ENCODE assay signal across 7 cellular contexts in the genomic region with DNA sequence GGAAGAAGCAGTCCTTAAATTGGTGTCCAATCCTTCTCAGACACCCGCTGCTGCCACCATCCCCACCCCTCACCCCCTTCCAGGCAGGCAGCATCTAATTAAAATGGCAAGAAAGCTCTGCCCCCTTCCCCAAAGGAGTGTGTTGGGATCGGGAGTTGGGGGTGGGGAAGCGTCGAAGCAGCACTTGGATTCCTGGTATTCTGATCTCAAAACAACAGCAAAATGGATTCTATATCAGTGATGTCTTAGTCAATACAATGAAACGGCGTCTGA. TPM values are rescaled to one million over a fixed set of nuclear protein-coding genes. Genes with fewer than 3 reads are reported as not detected.
DNase-seq lines count a peak whose midpoint lies in the region; ATAC-seq, FAIRE-seq and TF ChIP-seq lines count a peak whose summit lies in the region.

No MANE protein-coding gene starts in this region.

- H3K27ac ChIP-seq in iPS DF 6.9 (ENCODE audit: low read length) (no peak overlapping the region), small intestine (ENCODE audit: low read depth in 1 of 2, low read length in 1 of 2) (peak overlapping the region; percentile 38 to 84)

- H3K4me3 Mint-ChIP-seq in activated CD8-positive, alpha-beta T cell treated with anti-CD3 and anti-CD28 coated beads for 36 hours, result peak overlapping the region; percentile 95

- H3K4me3 ChIP-seq in H7 (ENCODE audit: insufficient read depth, low read depth, low read length) (peak overlapping the region; percentile 76), iPS DF 6.9 (ENCODE audit: low read length) (peak overlapping the region; percentile 81; the same call in 1 of the 2 replicates), small intestine (ENCODE audit: low read depth in 1 of 2, low read length in 2 of 2) (peak overlapping the region; percentile 87 to 89)

- CTCF ChIA-PET in activated CD8-positive, alpha-beta T cell treated with anti-CD3 and anti-CD28 coated beads for 36 hours (lab: Charles Lee), result interaction anchor here (0.8 to 3.1 kb wide), 5 partner anchors 11 to 314 kb away, joined by 3 to 22 read pairs (median 3); no protein-coding TSS in a partner anchor

- no peaks in the 10 kb centered on the region for H3K27me3 Mint-ChIP-seq in activated CD8-positive, alpha-beta T cell treated with anti-CD3 and anti-CD28 coated beads for 36 hours

- peak overlapping the region; percentile 79 for H3K27ac Mint-ChIP-seq in activated CD8-positive, alpha-beta T cell treated with anti-CD3 and anti-CD28 coated beads for 36 hours

- intact Hi-C loops in activated CD8-positive, alpha-beta T cell treated with anti-CD3 and anti-CD28 coated beads for 36 hours (cut with micrococcal nuclease), result loop anchor here (5.0 to 10.0 kb wide), 2 partner anchors 104 to 294 kb away; no protein-coding TSS in a partner anchor

- H3K4me1 Mint-ChIP-seq in activated CD8-positive, alpha-beta T cell treated with anti-CD3 and anti-CD28 coated beads for 36 hours (ENCODE audit: low read depth), result peaks cover 43% of the 10 kb centered on the region

- POLR2A ChIA-PET in activated CD8-positive, alpha-beta T cell treated with anti-CD3 and anti-CD28 coated beads for 36 hours (lab: Charles Lee), result interaction anchor here (0.7 to 1.1 kb wide), 4 partner anchors 159 to 214 kb away, joined by 3 to 4 read pairs (median 3); no protein-coding TSS in a partner anchor

- no peak for TF ChIP-seq CTCF in activated CD8-positive, alpha-beta T cell treated with anti-CD3 and anti-CD28 coated beads for 36 hours (IDR thresholded peaks at IDR 0.05)

- FAIRE-seq in small intestine (lab: Jason Lieb, UNC), result no peak

- ATAC-seq in activated CD8-positive, alpha-beta T cell treated with anti-CD3 and anti-CD28 coated beads for 36 hours, result no peak

- WGBS in iPS DF 6.9 (ENCODE audit: insufficient coverage, insufficient read length), result no CpG with 5 or more reads among the region's 6 CpGs
- WGBS in small intestine, 3 donors, result 0 to 1% (median 1%) methylated on average over 6 of the region's 6 CpGs

- H3K27me3 ChIP-seq in H7 (ENCODE audit: control insufficient read depth, insufficient read depth, low read length) (peaks cover 15% of the 10 kb centered on the region; the same call in 1 of the 2 replicates), iPS DF 6.9 (ENCODE audit: control insufficient read depth, insufficient read depth, low read length) (0 out of 2 replicates have a peak, but pooled peaks cover 2% of the 10 kb centered on the region), small intestine (ENCODE audit: control insufficient read depth in 2 of 2, insufficient read depth in 2 of 2, low read length in 2 of 2) (no peaks in the 10 kb centered on the region)

- peaks cover 6% of the 10 kb centered on the region; the same call in 1 of the 2 replicates for H3K4me1 ChIP-seq in iPS DF 6.9 (ENCODE audit: control insufficient read depth, insufficient read depth, low read length)
- H3K4me1 ChIP-seq in small intestine (ENCODE audit: control insufficient read depth in 2 of 2, insufficient read depth in 1 of 2, low read depth in 1 of 2, low read length in 1 of 2), result peaks cover 6% of the 10 kb centered on the region in 2 donors

- H3K36me3 ChIP-seq in H7 (replicated peaks; ENCODE audit: control insufficient read depth, insufficient read depth, low read length), result no peaks in the 10 kb centered on the region
- H3K36me3 ChIP-seq in iPS DF 6.9 (ENCODE audit: control insufficient read depth, insufficient read depth, low read length), result no peaks in the 10 kb centered on the region
- no peaks in the 10 kb centered on the region for H3K36me3 ChIP-seq in small intestine (ENCODE audit: control insufficient read depth in 2 of 2, insufficient read depth in 2 of 2, low read length in 2 of 2)

- H3K36me3 Mint-ChIP-seq in activated CD8-positive, alpha-beta T cell treated with anti-CD3 and anti-CD28 coated beads for 36 hours (ENCODE audit: low read depth), result no peaks in the 10 kb centered on the region

- H3K9me3 Mint-ChIP-seq in activated CD8-positive, alpha-beta T cell treated with anti-CD3 and anti-CD28 coated beads for 36 hours, result no peaks in the 10 kb centered on the region

- H3K9me3 ChIP-seq in iPS DF 6.9 (ENCODE audit: control insufficient read depth, insufficient read depth, low read length) (no peaks in the 10 kb centered on the region), small intestine (ENCODE audit: control insufficient read depth, low read depth) (no peaks in the 10 kb centered on the region)

- DNase-seq in H7 (peak; percentile 70), iPS DF 6.9 (ENCODE audit: low read depth, low spot score) (no peak), small intestine (no peak), NCI-H748 (lab: John Stamatoyannopoulos, UW; ENCODE audit: unreplicated experiment) (no peak), SIG-M5 treated with dmso at 0.1 percent for 504 hours (lab: John Stamatoyannopoulos, UW; ENCODE audit: unreplicated experiment) (no peak)
- no peak for DNase-seq in activated CD8-positive, alpha-beta T cell treated with anti-CD3 and anti-CD28 coated beads for 36 hours
- no peak for DNase-seq in stimulated activated naive CD4-positive, alpha-beta T cell (lab: John Stamatoyannopoulos, UW)

RNA-seq across cellular contexts. Expression of gene TNIK, which starts 1.4 kb away (rescaled TPM):
- total RNA-seq in H7 (2014; rRNA removed; shearing (Covaris generic)), result 16.4 and 20.7 TPM in 2 replicates
- total RNA-seq in activated CD8-positive, alpha-beta T cell treated with anti-CD3 and anti-CD28 coated beads for 36 hours, result 10 to 100 TPM; 25.1 to 28.8 TPM
- polyA plus RNA-seq in small intestine, result 10 to 100 TPM; 14.9 to 38.7 (median 24.9) TPM
